ENCODE assay signal across 8 cellular contexts in genomic region chr9:4489919-4490704, GRCh38. TPM values are rescaled to one million over a fixed set of nuclear protein-coding genes. Genes with fewer than 3 reads are reported as not detected.
DNase-seq lines count a peak whose midpoint lies in the region; TF ChIP-seq lines count a peak whose summit lies in the region.

Gene SLC1A1 (plus strand): TSS chr9:4490468. CDS start chr9:4490680, 212 bp downstream.

- TF ChIP-seq CTCF in HEK293 (tag by site-specific recombination; IDR thresholded peaks at IDR 0.05), result no peak
- no peak for TF ChIP-seq CTCF in NB4 (IDR thresholded peaks at IDR 0.05; ENCODE audit: low read depth, low read length)
- TF ChIP-seq CTCF in thyroid gland (IDR thresholded peaks at IDR 0.05), result peak in 2 of 6 experiments; percentile 2 to 25

- no peaks in the 10 kb centered on the region for H3K27me3 ChIP-seq in esophagus (ENCODE audit: control insufficient read depth in 1 of 2, insufficient read depth in 2 of 2, low read length in 2 of 2)
- H3K27me3 ChIP-seq in muscle layer of colon (ENCODE audit: control insufficient read depth in 1 of 2, insufficient read depth in 2 of 2, low read length in 2 of 2), result peaks cover 0 to 5% of the 10 kb centered on the region in 2 donors
- no peaks in the 10 kb centered on the region for H3K27me3 ChIP-seq in thyroid gland

- POLR2A ChIA-PET in HEK293 (lab: Yijun Ruan, JAX), result interaction anchor here (0.9 kb wide), 1 partner anchor 175 kb away, joined by 3 read pairs; no protein-coding TSS in a partner anchor

- CTCF ChIA-PET in HEK293 (lab: Yijun Ruan, JAX), result interaction anchor here (0.5 to 2.4 kb wide), 5 partner anchors 25 to 495 kb away, joined by 3 to 7 read pairs (median 3); no protein-coding TSS in a partner anchor

- H3K4me1 ChIP-seq in HEK293 (ENCODE audit: control insufficient read depth, insufficient read depth, low read length) (peaks cover 3% of the 10 kb centered on the region; the same call in 1 of the 2 replicates), esophagus (ENCODE audit: control insufficient read depth in 2 of 2, insufficient read depth in 2 of 2, low read length in 1 of 2) (peaks cover 5 to 8% of the 10 kb centered on the region in 2 donors), muscle layer of colon (ENCODE audit: insufficient read depth, low read length) (peaks cover 5% of the 10 kb centered on the region), thyroid gland (peaks cover 35 to 43% of the 10 kb centered on the region in 2 donors)

- no peaks in the 10 kb centered on the region for H3K9me3 ChIP-seq in HEK293 (ENCODE audit: control insufficient read depth, insufficient read depth, low read depth, low read length)
- no peaks in the 10 kb centered on the region for H3K9me3 ChIP-seq in esophagus (ENCODE audit: control insufficient read depth in 2 of 2, insufficient read depth in 1 of 2, low read depth in 1 of 2, low read length in 1 of 2)
- no peaks in the 10 kb centered on the region for H3K9me3 ChIP-seq in muscle layer of colon (ENCODE audit: low read length)
- no peaks in the 10 kb centered on the region for H3K9me3 ChIP-seq in thyroid gland

- WGBS in esophagus, 2 donors, result 0% methylated on average over 71 to 72 of the region's 72 CpGs
- 0% methylated on average over 15 to 21 of the region's 72 CpGs for WGBS in thyroid gland, 2 donors

- DNase-seq in activated CD4-positive, alpha-beta T cell treated with anti-CD3 and anti-CD28 coated beads for 48 hours, result peak; percentile 41
- DNase-seq in activated CD4-positive, alpha-beta T cell treated with anti-CD3 and anti-CD28 coated beads, Interleukin-2, amount 50 U/mL, for 4 hours, result no peak
- peak; percentile 69 for DNase-seq in NB4 (ENCODE audit: low read depth)
- DNase-seq in activated CD4-positive, alpha-beta T cell treated with anti-CD3 and anti-CD28 coated beads, Interleukin-2, amount 50 U/mL, for 48 hours, result peak; percentile 42 to 59
- DNase-seq in thyroid gland, result peak; percentile 87 to 90

- TF ChIP-seq POLR2A in NB4 (IDR thresholded peaks at IDR 0.05; ENCODE audit: extremely low read depth, insufficient read length), result no peak
- peak; percentile 46 to 88 for TF ChIP-seq POLR2A in thyroid gland (IDR thresholded peaks at IDR 0.05)

- H3K36me3 ChIP-seq in HEK293 (ENCODE audit: control insufficient read depth in 2 of 2, insufficient read depth in 1 of 2, low read length in 2 of 2) (no peaks in the 10 kb centered on the region), esophagus (ENCODE audit: control insufficient read depth in 2 of 2, insufficient read depth in 2 of 2, low read length in 1 of 2) (no peaks in the 10 kb centered on the region), muscle layer of colon (ENCODE audit: insufficient read depth, low read length) (no peaks in the 10 kb centered on the region), thyroid gland (no peaks in the 10 kb centered on the region)

- H3K9ac ChIP-seq in muscle layer of colon (ENCODE audit: low read length), result peak within 1 kb of the TSS; percentile 24

- intact Hi-C loops in thyroid gland (cut with DNase I), result no loop called here

- H3K27ac ChIP-seq in HEK293 (ENCODE audit: extremely low read depth, low read depth, low read length) (peak within 1 kb of the TSS; percentile 53; the same call in 1 of the 2 replicates), esophagus (ENCODE audit: low read depth in 2 of 2, low read length in 1 of 2) (peak within 1 kb of the TSS; percentile 70 to 83), muscle layer of colon (ENCODE audit: low read depth, low read length) (peak within 1 kb of the TSS; percentile 40), thyroid gland (peak within 1 kb of the TSS; percentile 80 to 85 (median 81))

- H3K4me3 ChIP-seq in HEK293 (ENCODE audit: low read depth, low read length), result peak within 1 kb of the TSS; percentile 58
- H3K4me3 ChIP-seq in NB4 (ENCODE audit: low read depth, low read length), result peak within 1 kb of the TSS; percentile 43
- H3K4me3 ChIP-seq in esophagus (ENCODE audit: low read depth in 1 of 2, low read length in 2 of 2), result peak within 1 kb of the TSS; percentile 76 to 81
- H3K4me3 ChIP-seq in muscle layer of colon (ENCODE audit: low read depth in 1 of 2, low read length in 2 of 2), result peak within 1 kb of the TSS; percentile 66 to 77
- peak within 1 kb of the TSS; percentile 43 to 84 (median 75) for H3K4me3 ChIP-seq in thyroid gland (replicated peaks in 1 of 3)

TF ChIP-seq in HEK293, 187 proteins besides CTCF, POLR2A, EP300 and RAD21 (continues in another document):
- TF ChIP-seq IKZF3 (tag by site-specific recombination; IDR thresholded peaks at IDR 0.05), result 0 out of 2 replicates have a peak, but pooled peaks have one; percentile 45
- TF ChIP-seq INSM2 (tag by site-specific recombination; IDR thresholded peaks at IDR 0.05), result no peak
- no peak for TF ChIP-seq ZFP37 (tag by site-specific recombination; IDR thresholded peaks at IDR 0.05)
- peak; percentile 40; the same call in 1 of the 2 replicates for TF ChIP-seq KLF7 (tag by site-specific recombination; IDR thresholded peaks at IDR 0.05; ENCODE audit: borderline replicate concordance)
- TF ChIP-seq ZNF138 (tag by site-specific recombination; IDR thresholded peaks at IDR 0.05; ENCODE audit: borderline replicate concordance), result no peak
- no peak for TF ChIP-seq ZSCAN18 (tag by site-specific recombination; IDR thresholded peaks at IDR 0.05)
- TF ChIP-seq ZNF18 (tag by site-specific recombination; IDR thresholded peaks at IDR 0.05), result no peak
- no peak for TF ChIP-seq HOXC10 (CRISPR knock-in tag; IDR thresholded peaks at IDR 0.05)
- peak; percentile 18; the same call in 1 of the 2 replicates for TF ChIP-seq KLF9 (tag by site-specific recombination; IDR thresholded peaks at IDR 0.05; ENCODE audit: low read depth)
- peak; percentile 70; the same call in 1 of the 2 replicates for TF ChIP-seq PBX3 (CRISPR knock-in tag; IDR thresholded peaks at IDR 0.05)
- TF ChIP-seq ZNF184 (tag by site-specific recombination; IDR thresholded peaks at IDR 0.05), result no peak
- peak; percentile 63 for TF ChIP-seq ZNF335 (tag by site-specific recombination; conservative IDR thresholded peaks at IDR 0.05)
- no peak for TF ChIP-seq ZNF596 (tag by site-specific recombination; IDR thresholded peaks at IDR 0.05)
- no peak for TF ChIP-seq ZNF324 (tag by site-specific recombination; IDR thresholded peaks at IDR 0.05)
- TF ChIP-seq ZNF2 (tag by site-specific recombination; IDR thresholded peaks at IDR 0.05), result no peak

RNA-seq across cellular contexts. Expression of gene SLC1A1, which starts in this region (rescaled TPM):
- polyA plus RNA-seq in esophagus, result 1 to 10 TPM; 1.1 to 2.4 TPM
- total RNA-seq in thyroid gland, result 10 to 100 TPM; 48.4 to 56.7 (median 49.7) TPM

Comparison
In these comparisons a context has a peak if more than half of its experiments do, and no peak if none do; other contexts are left out.
1. DNase-seq: peak in activated CD4-positive, alpha-beta T cell treated with anti-CD3 and anti-CD28 coated beads for 48 hours (single experiment), NB4 (single experiment), activated CD4-positive, alpha-beta T cell treated with anti-CD3 and anti-CD28 coated beads, Interleukin-2, amount 50 U/mL, for 48 hours (2 of 2) and thyroid gland (2 of 2); none in activated CD4-positive, alpha-beta T cell treated with anti-CD3 and anti-CD28 coated beads, Interleukin-2, amount 50 U/mL, for 4 hours (0 of 2).
2. Peak in every context shown above with its lines, with median percentiles within 50 percentile points of each other: H3K27ac ChIP-seq and H3K4me3 ChIP-seq.